1 cellular context compared by ENCODE assay signal in genomic region chr20:62898970-62899632, GRCh38.
TF ChIP-seq lines count a peak whose summit lies in the region.

No MANE protein-coding gene starts in this region.

TF ChIP-seq in GM12878, 131 proteins besides CTCF, POLR2A, EP300 and RAD21 (continued from another document):
- TF ChIP-seq SKIL (IDR thresholded peaks at IDR 0.05; ENCODE audit: low read depth, poor library complexity, severe bottlenecking) = peak; percentile 55
- TF ChIP-seq KLF5 (IDR thresholded peaks at IDR 0.05; ENCODE audit: partially characterized antibody) = no peak
- no peak for TF ChIP-seq ATF7 (IDR thresholded peaks at IDR 0.05; ENCODE audit: low read depth)
- no peak for TF ChIP-seq YBX1 (IDR thresholded peaks at IDR 0.05)
- TF ChIP-seq CEBPB (IDR thresholded peaks at IDR 0.05; ENCODE audit: borderline replicate concordance in 1 of 2, low read depth in 2 of 2, low read length in 2 of 2) = no peak
- no peak for TF ChIP-seq POU2F2 (IDR thresholded peaks at IDR 0.05; ENCODE audit: borderline replicate concordance, low read depth, low read length)
- TF ChIP-seq IRF4 (IDR thresholded peaks at IDR 0.05; ENCODE audit: low read depth, low read length) = no peak; the same call in 1 of the 2 replicates
- TF ChIP-seq ZNF217 (IDR thresholded peaks at IDR 0.05) = no peak
- TF ChIP-seq NRF1 (conservative IDR thresholded peaks at IDR 0.05; ENCODE audit: low read depth, low read length) = no peak
- TF ChIP-seq ZBED1 (IDR thresholded peaks at IDR 0.05; ENCODE audit: borderline replicate concordance) = no peak
- TF ChIP-seq NFYA (IDR thresholded peaks at IDR 0.05; ENCODE audit: borderline replicate concordance, low read depth, low read length) = no peak
